Comparison of ENCODE assay signal across 29 cellular contexts in the genomic region with DNA sequence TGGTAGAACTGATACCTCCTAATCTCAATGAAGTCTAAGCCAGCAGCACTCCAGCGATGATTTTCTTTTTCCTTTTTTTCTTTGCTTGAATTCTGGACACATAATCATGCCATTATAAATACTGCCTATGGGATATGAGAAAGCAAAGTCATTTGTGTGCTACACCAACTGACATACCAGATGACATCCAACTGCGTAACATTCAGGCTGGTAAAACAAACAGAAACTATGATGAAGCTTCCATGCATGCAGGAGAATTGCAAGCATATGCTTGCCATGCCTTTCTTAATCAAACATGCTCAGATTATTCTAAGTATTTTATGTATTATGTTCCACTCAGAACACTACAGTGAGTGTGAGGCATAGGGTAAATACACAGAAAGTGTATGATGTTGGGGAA.
DNase-seq lines count a peak whose midpoint lies in the region; ATAC-seq, FAIRE-seq and TF ChIP-seq lines count a peak whose summit lies in the region.
"Had no signal": no experiment of that assay in that cellular context is flagged by ENCODE, and none has a peak within 500 bp of the region (broad histone marks: within the 10 kb centered on the region; RNA-seq: fewer than 3 reads in every experiment).

No MANE protein-coding gene starts in this region.

- TF ChIP-seq CTCF in bronchial epithelial cell (IDR thresholded peaks at IDR 0.05; ENCODE audit: insufficient read depth, low read length, severe bottlenecking): no peak

- H3K4me3 ChIP-seq in bronchial epithelial cell (ENCODE audit: low read depth, low read length): no peak overlapping the region
- H3K4me3 ChIP-seq: esophagus muscularis mucosa, heart right ventricle, neural progenitor cell, prostate gland, sigmoid colon, tibial artery had no signal

- intact Hi-C loops in posterior cingulate gyrus (cut with DNase I) (no loop called here), head of caudate nucleus (cut with DNase I) (no loop called here)

- H3K27me3 ChIP-seq in bronchial epithelial cell (ENCODE audit: control insufficient read depth, insufficient read depth, low read length): no peaks in the 10 kb centered on the region
- H3K27me3 ChIP-seq: esophagus muscularis mucosa, heart right ventricle, neural progenitor cell, sigmoid colon, tibial artery had no signal

- no peaks in the 10 kb centered on the region for H3K36me3 ChIP-seq in bronchial epithelial cell (ENCODE audit: control insufficient read depth, insufficient read depth, low read length)
- H3K36me3 ChIP-seq: esophagus muscularis mucosa, heart right ventricle, neural progenitor cell, prostate gland, sigmoid colon, tibial artery had no signal

- peak; percentile 96 for FAIRE-seq in bronchial epithelial cell (lab: Jason Lieb, UNC)
- FAIRE-seq: D721Med, G401.6, HTR-8/SVneo had no signal

- ATAC-seq in HG03432 (IDR thresholded peaks at IDR 0.05; ENCODE audit: unreplicated experiment): no peak
- ATAC-seq: activated T-cell treated with anti-CD3 and anti-CD28 coated beads, Interleukin-2, amount 50 U/mL, for 72 hours; HCT116; heart right ventricle; T-helper 17 cell had no signal

- DNase-seq in AG08396 (ENCODE audit: low spot score) (peak; percentile 4), NCI-H446 treated with DMSO at 0.1 percent for 48 hours (lab: John Stamatoyannopoulos, UW) (peak; percentile 21), bronchial epithelial cell (ENCODE audit: low read depth) (peak; percentile 99), fibroblast of the conjunctiva (ENCODE audit: low read depth) (peak; percentile 43), posterior cingulate gyrus (no peak), SK-N-DZ (ENCODE audit: low spot score) (no peak), head of caudate nucleus (no peak)
- DNase-seq: ACHN; activated CD4-positive, alpha-beta T cell treated with anti-CD3 and anti-CD28 coated beads for 48 hours; activated naive CD4-positive, alpha-beta T cell treated with anti-CD3 and anti-CD28 coated beads for 36 hours; activated T-cell treated with anti-CD3 and anti-CD28 coated beads, Interleukin-2, amount 50 U/mL, for 72 hours; effector CD4-positive, alpha-beta T cell; heart right ventricle; NCI-H146; NCI-H2171 treated with DMSO at 0.1 percent for 48 hours; NCI-H526; RPMI8226; sigmoid colon; SK-N-SH; T-helper 17 cell; tibial artery had no signal

Comparison
In these comparisons a context has a peak if more than half of its experiments do, and no peak if none do; other contexts are left out.
1. DNase-seq: peak in AG08396 (single experiment), NCI-H446 treated with DMSO at 0.1 percent for 48 hours (single experiment), bronchial epithelial cell (single experiment) and fibroblast of the conjunctiva (single experiment); none in posterior cingulate gyrus (0 of 10), SK-N-DZ (single experiment) and head of caudate nucleus (0 of 42).